17 cellular contexts compared by ENCODE assay signal in the genomic region with DNA sequence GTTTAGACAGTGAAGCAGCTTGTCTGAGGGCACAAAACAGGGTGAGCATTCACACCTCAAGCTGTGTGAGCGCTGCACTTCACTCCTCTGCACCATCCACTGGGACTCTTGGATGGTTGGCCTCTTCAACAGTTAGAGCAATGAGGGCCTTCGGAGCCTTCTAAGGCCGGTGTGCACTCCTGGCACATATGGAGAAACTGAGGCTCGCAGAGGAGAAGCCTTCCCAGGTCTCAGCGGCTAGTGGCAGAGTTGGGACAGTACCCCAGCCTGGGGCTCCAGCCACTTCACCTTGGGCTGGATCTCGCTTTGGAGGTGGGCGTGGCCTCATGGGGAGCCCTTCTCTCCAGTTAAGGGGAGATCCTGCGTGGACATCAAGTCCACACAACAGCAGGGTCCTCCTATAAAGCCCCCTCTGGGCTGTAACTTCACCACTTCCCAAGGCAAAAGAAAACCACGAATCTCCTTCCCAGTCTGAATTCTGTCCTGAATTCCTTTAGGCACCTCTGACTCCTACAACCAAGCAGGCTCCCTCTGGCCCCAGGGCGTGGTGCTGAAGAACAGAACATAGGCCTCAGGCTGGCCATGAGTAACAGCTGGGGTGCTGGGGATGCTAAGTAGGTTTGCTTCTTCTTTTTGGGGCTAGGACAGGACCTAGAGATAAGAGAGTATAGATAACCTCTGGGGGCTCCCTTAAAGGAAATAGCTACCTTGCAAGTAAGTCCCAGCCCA. TPM values are rescaled to one million over a fixed set of nuclear protein-coding genes. Genes with fewer than 3 reads are reported as not detected.
DNase-seq lines count a peak whose midpoint lies in the region; ATAC-seq and TF ChIP-seq lines count a peak whose summit lies in the region.
"Had no signal": no experiment of that assay in that cellular context is flagged by ENCODE, and none has a peak within 500 bp of the region (broad histone marks: within the 10 kb centered on the region; RNA-seq: fewer than 3 reads in every experiment).

No MANE protein-coding gene starts in this region.

- no peaks in the 10 kb centered on the region for H3K9me2 ChIP-seq in SK-N-SH

- H3K4me1 ChIP-seq in SK-N-SH (ENCODE audit: control insufficient read depth in 1 of 2, insufficient read depth in 2 of 2, low read depth in 1 of 2, low read length in 1 of 2) = peaks cover 12 to 23% of the 10 kb centered on the region in 2 experiments
- H3K4me1 ChIP-seq in Panc1 (ENCODE audit: control insufficient read depth, insufficient read depth, low read length) = peaks cover 7% of the 10 kb centered on the region
- peaks cover 17% of the 10 kb centered on the region for H3K4me1 ChIP-seq in smooth muscle cell (ENCODE audit: low read depth)

- TF ChIP-seq CTCF in SK-N-SH (IDR thresholded peaks at IDR 0.05) (no peak), Panc1 (IDR thresholded peaks at IDR 0.05) (no peak), smooth muscle cell (IDR thresholded peaks at IDR 0.05; ENCODE audit: borderline replicate concordance, insufficient read depth, poor library complexity, severe bottlenecking) (no peak), omental fat pad (IDR thresholded peaks at IDR 0.05) (no peak)

- CTCF ChIA-PET in SK-N-SH (lab: Yijun Ruan, JAX) = interaction anchor here (1.3 to 2.2 kb wide), 3 partner anchors 13 to 102 kb away, joined by 4 to 7 read pairs (median 5); no protein-coding TSS in a partner anchor
- CTCF ChIA-PET in Panc1 (lab: Charles Lee) = interaction anchor here (0.6 kb wide), 1 partner anchor 74 kb away, joined by 4 read pairs; no protein-coding TSS in a partner anchor

- DNase-seq in SK-N-SH = peak; percentile 3
- DNase-seq in Panc1 (ENCODE audit: low read depth, low spot score) = no peak
- peak; percentile 18 to 28 for DNase-seq in erythroblast (lab: John Stamatoyannopoulos, UW)
- no peak for DNase-seq in smooth muscle cell (lab: John Stamatoyannopoulos, UW; ENCODE audit: unreplicated experiment)
- DNase-seq in NCI-H524 (lab: John Stamatoyannopoulos, UW) = no peak
- no peak for DNase-seq in omental fat pad (ENCODE audit: low spot score)
- DNase-seq: 8988T; activated CD4-positive, alpha-beta T cell treated with anti-CD3 and anti-CD28 coated beads, Interleukin-2, amount 50 U/mL, for 48 hours; CD4-positive, CD25-positive, alpha-beta regulatory T cell; NCI-H2029 treated with DMSO at 0.1 percent for 48 hours; NCI-H748 treated with DMSO at 0.1 percent for 48 hours; RPMI8226 had no signal

- H3K27ac ChIP-seq in SK-N-SH (ENCODE audit: low read depth in 2 of 2, low read length in 1 of 2) = no peak overlapping the region
- H3K27ac ChIP-seq in Panc1 (ENCODE audit: low read length) = no peak overlapping the region
- H3K27ac ChIP-seq in smooth muscle cell (ENCODE audit: low read depth) = peak overlapping the region; percentile 29
- H3K27ac ChIP-seq: heart right ventricle had no signal

- H3F3A ChIP-seq in SK-N-SH (replicated peaks; ENCODE audit: insufficient read depth) (no peaks in the 10 kb centered on the region), smooth muscle cell (ENCODE audit: low read depth) (peaks cover 70% of the 10 kb centered on the region)

- in situ Hi-C loops in Panc1 (cut with HindIII; ENCODE audit: low pct_unique_long_range_greater_than_20kb, low sequenced_read_pairs) = no loop called here

- TF ChIP-seq POLR2A in erythroblast (IDR thresholded peaks at IDR 0.05; ENCODE audit: low read length) = no peak

- BruUV-seq in Panc1 (replicated peaks; lab: Mats Ljungman, UMichigan) = no TSS peak

- no peak for TF ChIP-seq EP300 in SK-N-SH (IDR thresholded peaks at IDR 0.05; ENCODE audit: borderline replicate concordance in 1 of 2, low read depth in 1 of 2, low read length in 1 of 2)

- POLR2A ChIA-PET in SK-N-SH (lab: Yijun Ruan, JAX) = interaction anchor here (1.4 kb wide), 1 partner anchor 39 kb away, joined by 4 read pairs; a partner anchor contains a TSS
- POLR2A ChIA-PET in Panc1 (lab: Charles Lee) = interaction anchor here (0.6 kb wide), 1 partner anchor 488 kb away, joined by 5 read pairs; no protein-coding TSS in a partner anchor

- 88% methylated on average over 4 of the region's 10 CpGs for WGBS in SK-N-SH (ENCODE audit: low lambda C conversion rate)
- 91% methylated on average over 10 of the region's 10 CpGs for WGBS in smooth muscle cell (ENCODE audit: low lambda C conversion rate)

- H3K27me3 ChIP-seq in SK-N-SH (ENCODE audit: insufficient read depth) (no peaks in the 10 kb centered on the region), Panc1 (ENCODE audit: control insufficient read depth, insufficient read depth, low read length) (no peaks in the 10 kb centered on the region), smooth muscle cell (ENCODE audit: low read depth) (no peaks in the 10 kb centered on the region)
- H3K27me3 ChIP-seq: heart right ventricle had no signal

- H3K79me2 ChIP-seq in SK-N-SH (ENCODE audit: insufficient read depth) (no peaks in the 10 kb centered on the region), smooth muscle cell (ENCODE audit: low read depth) (no peaks in the 10 kb centered on the region)

- H3K4me2 ChIP-seq in SK-N-SH = no peak overlapping the region
- no peak overlapping the region for H3K4me2 ChIP-seq in smooth muscle cell

- no peak for TF ChIP-seq RAD21 in SK-N-SH (IDR thresholded peaks at IDR 0.05; ENCODE audit: low read length)

- intact Hi-C loops in Panc1 (cut with micrococcal nuclease; ENCODE audit: unreplicated experiment) = no loop called here

- H4K20me1 ChIP-seq in SK-N-SH (ENCODE audit: insufficient read depth) (no peaks in the 10 kb centered on the region), smooth muscle cell (ENCODE audit: low read depth) (no peaks in the 10 kb centered on the region)

- H2AFZ ChIP-seq in SK-N-SH (ENCODE audit: low read depth) = no peak overlapping the region
- no peak overlapping the region for H2AFZ ChIP-seq in smooth muscle cell (ENCODE audit: low read depth)

- H3K9ac ChIP-seq in SK-N-SH = no peak overlapping the region
- H3K9ac ChIP-seq in smooth muscle cell (ENCODE audit: low read depth) = no peak overlapping the region

- ATAC-seq in SK-N-SH treated with all-trans-retinoic acid at 6 μM for 48 hours (no peak), Panc1 (0 out of 2 replicates have a peak, but pooled peaks have one; percentile 27), GM18519 (IDR thresholded peaks at IDR 0.05; ENCODE audit: low FRiP score, unreplicated experiment) (no peak), omental fat pad (ENCODE audit: low FRiP score) (no peak)
- ATAC-seq: heart right ventricle had no signal

- H3K9me3 ChIP-seq in SK-N-SH = no peaks in the 10 kb centered on the region
- H3K9me3 ChIP-seq in Panc1 (ENCODE audit: control insufficient read depth, insufficient read depth, low read depth, low read length) = no peaks in the 10 kb centered on the region
- H3K9me3 ChIP-seq in smooth muscle cell (replicated peaks; ENCODE audit: low read depth) = no peaks in the 10 kb centered on the region
- H3K9me3 ChIP-seq: heart right ventricle had no signal

- H3K36me3 ChIP-seq in SK-N-SH (replicated peaks in 1 of 2; ENCODE audit: control insufficient read depth in 1 of 2, insufficient read depth in 2 of 2, low read length in 1 of 2) (peaks cover 5 to 65% of the 10 kb centered on the region in 2 experiments), Panc1 (ENCODE audit: control insufficient read depth, insufficient read depth, low read length) (no peaks in the 10 kb centered on the region), smooth muscle cell (ENCODE audit: low read depth) (no peaks in the 10 kb centered on the region)

- H3K4me3 ChIP-seq in SK-N-SH (ENCODE audit: low read depth in 2 of 2, low read length in 1 of 2) (no peak overlapping the region), Panc1 (ENCODE audit: low read depth in 2 of 2, low read length in 2 of 2) (no peak overlapping the region), smooth muscle cell (no peak overlapping the region)
- H3K4me3 ChIP-seq: heart right ventricle had no signal

TF ChIP-seq in SK-N-SH, 30 proteins besides CTCF, POLR2A, EP300 and RAD21 (continues in another document):
- no peak for TF ChIP-seq SIN3A (IDR thresholded peaks at IDR 0.05; ENCODE audit: borderline replicate concordance, low read depth, low read length)
- TF ChIP-seq FOXJ3 (CRISPR knock-in tag; IDR thresholded peaks at IDR 0.05) = no peak
- no peak for TF ChIP-seq FOXM1 (IDR thresholded peaks at IDR 0.05; ENCODE audit: low read depth)
- TF ChIP-seq NRF1 (IDR thresholded peaks at IDR 0.05; ENCODE audit: low read depth, low read length) = no peak

TF ChIP-seq in SK-N-SH treated with all-trans-retinoic acid at 6 μM for 48 hours, 23 proteins besides CTCF, POLR2A, EP300 and RAD21 (continues in another document):
- no peak for TF ChIP-seq TCF4 (CRISPR knock-in tag; IDR thresholded peaks at IDR 0.05; ENCODE audit: borderline replicate concordance)

RNA-seq across cellular contexts. Expression of a gene that starts 30.5 kb away (rescaled TPM):
- 0.15 and 0.25 TPM in 2 replicates for polyA plus RNA-seq in SK-N-SH (2012; rRNA removed)
- 0.10 and 0.30 TPM in 2 replicates for polyA plus RNA-seq in SK-N-SH (2012; cell fraction: cytosol; rRNA removed)
- polyA plus RNA-seq in SK-N-SH (2012; cell fraction: nucleus; rRNA removed) = 0.49 and 0.69 TPM in 2 replicates
- total RNA-seq in Panc1 (2021; ENCODE audit: unreplicated experiment) = 0.05 TPM
- polyA plus RNA-seq in Panc1 (2012; ENCODE audit: insufficient read length) = not detected
- 3.9 and 6.2 TPM in 2 replicates for total RNA-seq in smooth muscle cell
- polyA plus RNA-seq in smooth muscle cell = 2.2 and 12.9 TPM in 2 replicates
- 100 to 1,000 TPM in 1 of 4 donors, 10 to 100 TPM in 3; 55.6 to 140 (median 77.6) TPM for total RNA-seq in omental fat pad
- total RNA-seq: CD4-positive, CD25-positive, alpha-beta regulatory T cell had no signal

RNA-seq across cellular contexts. Expression of a gene that starts 38.8 kb away (rescaled TPM):
- polyA plus RNA-seq in SK-N-SH (2012; rRNA removed) (25.9 and 32.1 TPM in 2 replicates), smooth muscle cell (390 and 522 TPM in 2 replicates)
- polyA plus RNA-seq in SK-N-SH (2012; cell fraction: cytosol; rRNA removed) = 13.2 and 19.7 TPM in 2 replicates
- 57.0 and 58.5 TPM in 2 replicates for polyA plus RNA-seq in SK-N-SH (2012; cell fraction: nucleus; rRNA removed)
- total RNA-seq in Panc1 (2021; ENCODE audit: unreplicated experiment) (1.8 TPM), smooth muscle cell (362 and 370 TPM in 2 replicates), omental fat pad (100 to 1,000 TPM; 126 to 366 (median 149) TPM)
- 0.35 TPM for polyA plus RNA-seq in Panc1 (2012; ENCODE audit: insufficient read length)
- total RNA-seq: CD4-positive, CD25-positive, alpha-beta regulatory T cell had no signal

RNA-seq across cellular contexts. Expression of a gene that starts 49.7 kb away (rescaled TPM):
- polyA plus RNA-seq in SK-N-SH (2012; rRNA removed) = 0.23 and 0.26 TPM in 2 replicates
- 0.19 and 0.26 TPM in 2 replicates for polyA plus RNA-seq in SK-N-SH (2012; cell fraction: cytosol; rRNA removed)
- 0.25 and 0.39 TPM in 2 replicates for polyA plus RNA-seq in SK-N-SH (2012; cell fraction: nucleus; rRNA removed)
- total RNA-seq in Panc1 (2021; ENCODE audit: unreplicated experiment) = not detected
- not detected for polyA plus RNA-seq in Panc1 (2012; ENCODE audit: insufficient read length)
- total RNA-seq in smooth muscle cell = 1.4 and 3.9 TPM in 2 replicates
- 5.0 and 8.5 TPM in 2 replicates for polyA plus RNA-seq in smooth muscle cell
- total RNA-seq in omental fat pad = not detected
- total RNA-seq: activated T-helper 1 cell treated with anti-CD3 and anti-CD28 coated beads, Interleukin-12 subunit alpha, Interleukin-12 subunit beta, Interleukin-2, Interleukin-4 antibody, amounts not matched to agents 30 ng/mL and 10 ng/mL and 1 ng/mL, durations not matched to agents 14 hours and 24 hours and 36 hours; CD4-positive, CD25-positive, alpha-beta regulatory T cell; G401 had no signal
- polyA plus RNA-seq: CD4-positive, CD25-positive, alpha-beta regulatory T cell had no signal

Comparison
In these comparisons a context has a peak if more than half of its experiments do, and no peak if none do; other contexts are left out.
1. DNase-seq: peak in SK-N-SH (single experiment) and erythroblast (2 of 2); none in Panc1 (single experiment), smooth muscle cell (single experiment), NCI-H524 (0 of 2) and omental fat pad (single experiment).
2. RNA of a gene that starts 38.8 kb away (total RNA-seq): 362 to 370 TPM in smooth muscle cell and 126 to 366 TPM in omental fat pad; 1.8 TPM in Panc1 (single experiment); every median in the first group is over 10 times any median in the second.